Comparison of ENCODE assay signal across 8 cellular contexts in the genomic region with DNA sequence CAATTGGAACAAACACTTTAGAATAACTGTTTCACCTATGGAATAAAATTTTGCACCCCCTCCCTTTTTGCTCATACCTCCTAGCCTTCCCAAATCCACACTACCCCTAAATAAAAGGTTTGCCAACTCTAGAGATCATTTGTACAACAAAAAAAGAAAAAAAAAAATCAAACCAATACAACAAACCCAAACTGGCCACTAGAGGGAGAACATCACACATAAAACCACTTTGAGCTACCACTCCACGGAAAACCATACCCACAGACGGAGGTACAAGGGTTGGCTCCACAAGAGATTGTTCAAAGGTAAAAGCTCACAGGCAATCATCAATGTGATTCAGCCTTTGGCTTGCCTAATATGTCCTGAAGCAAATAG. TPM values are rescaled to one million over a fixed set of nuclear protein-coding genes. Genes with fewer than 3 reads are reported as not detected.
DNase-seq lines count a peak whose midpoint lies in the region; ATAC-seq and TF ChIP-seq lines count a peak whose summit lies in the region.

No MANE protein-coding gene starts in this region.

- POLR2A ChIA-PET in T-cell (lab: Charles Lee) = interaction anchor here (0.6 to 1.3 kb wide), 4 partner anchors 23 to 321 kb away, joined by 3 to 6 read pairs (median 4); no protein-coding TSS in a partner anchor

- DNase-seq in NK-92 treated with Interleukin-12 subunit alpha and Interleukin-12 subunit beta, amount 100 ng/mL, for 24 hours (lab: John Stamatoyannopoulos, UW) = peak; percentile 3
- DNase-seq in NK-92 (lab: John Stamatoyannopoulos, UW; ENCODE audit: unreplicated experiment) (no peak), NAMALWA (ENCODE audit: low spot score) (peak; percentile 79), T-cell (peak in 32 of 34 experiments; percentile 8 to 65 (median 42)), body of pancreas (peak; percentile 37 to 67 (median 42)), iris pigment epithelial cell (ENCODE audit: low read depth) (peak; percentile 58)
- peak; percentile 24 to 31 for DNase-seq in stimulated activated CD4-positive, alpha-beta T cell treated with anti-CD3 and anti-CD28 coated beads, Interleukin-15, amount 100 ng/mL, for 48 hours (ENCODE audit: low read depth in 2 of 2)

- no peaks in the 10 kb centered on the region for H3K9me3 ChIP-seq in body of pancreas

- TF ChIP-seq POLR2A in body of pancreas (IDR thresholded peaks at IDR 0.05) = peak in 1 of 3 donors; percentile 25

- peaks cover 9% of the 10 kb centered on the region for H3K4me1 ChIP-seq in body of pancreas

- H3K27me3 ChIP-seq in body of pancreas = no peaks in the 10 kb centered on the region

- peak; percentile 55 to 95 (median 74) for TF ChIP-seq CTCF in body of pancreas (IDR thresholded peaks at IDR 0.05)

- no peaks in the 10 kb centered on the region for H3K9me3 Mint-ChIP-seq in T-cell

- no peaks in the 10 kb centered on the region for H3K36me3 ChIP-seq in body of pancreas (replicated peaks in 1 of 2; ENCODE audit: insufficient read depth in 1 of 2, low read depth in 2 of 2)

- H3K27me3 Mint-ChIP-seq in T-cell = no peaks in the 10 kb centered on the region

- H3K27ac Mint-ChIP-seq in T-cell = peak overlapping the region in 1 of 2 donors; percentile 13

- no peak overlapping the region for H3K4me3 ChIP-seq in body of pancreas

- intact Hi-C loops in body of pancreas (cut with DNase I) = no loop called here

- peak overlapping the region; percentile 27 to 70 (median 62) for H3K4me3 Mint-ChIP-seq in T-cell

- ATAC-seq in HG02588 (IDR thresholded peaks at IDR 0.05; ENCODE audit: unreplicated experiment) (peak; percentile 85), T-cell (replicated peaks in 1 of 4) (peak; percentile 80 to 92 (median 85)), body of pancreas (peak; percentile 88)

- no peaks in the 10 kb centered on the region for H3K36me3 Mint-ChIP-seq in T-cell

- peak overlapping the region in 1 of 4 donors; percentile 39 for H3K27ac ChIP-seq in body of pancreas

- WGBS in body of pancreas, 2 donors = 1 to 3% methylated on average over 2 of the region's 2 CpGs

- peaks cover 7 to 15% (median 15%) of the 10 kb centered on the region in 3 donors for H3K4me1 Mint-ChIP-seq in T-cell

- CTCF ChIA-PET in T-cell (lab: Charles Lee) = interaction anchor here (0.5 to 2.0 kb wide), 49 partner anchors 8 to 707 kb away, joined by 3 to 48 read pairs (median 3); partner anchors contain the start of gene ITPR1 (in 1 of the 2)

RNA-seq across cellular contexts. Expression of gene SETMAR, which starts 47.6 kb away (rescaled TPM):
- total RNA-seq in T-cell (10 to 100 TPM; 10.5 to 12.4 (median 10.9) TPM), body of pancreas (10 to 100 TPM; 14.5 to 27.0 TPM)
